ENCODE assay signal across 7 cellular contexts in the genomic region with DNA sequence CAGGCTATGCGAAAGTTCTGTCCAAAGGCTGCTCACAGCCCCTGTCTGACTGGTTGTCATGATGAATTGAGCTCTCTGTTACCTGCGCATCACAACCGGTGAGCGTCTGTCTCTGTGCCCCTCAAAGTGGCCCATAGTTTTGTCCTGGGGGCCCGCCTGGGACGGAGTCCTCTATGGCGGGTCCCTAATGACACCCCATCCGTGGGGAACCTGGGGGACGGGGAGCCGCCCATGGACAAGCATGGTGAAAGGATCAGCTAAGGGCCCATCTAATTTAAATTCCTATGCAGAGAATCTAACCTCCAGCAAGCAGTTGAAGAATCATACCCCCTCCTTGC. TPM values are rescaled to one million over a fixed set of nuclear protein-coding genes. Genes with fewer than 3 reads are reported as not detected.
DNase-seq lines count a peak whose midpoint lies in the region; ATAC-seq and TF ChIP-seq lines count a peak whose summit lies in the region.

No MANE protein-coding gene starts in this region.

- H3K27ac ChIP-seq in mesodermal cell (ENCODE audit: low read depth, low read length, severe bottlenecking), result no peak overlapping the region

- peak overlapping the region; percentile 95 to 100 (median 96) for H3K27ac Mint-ChIP-seq in brain

- 18 to 19% methylated on average over 7 to 8 of the region's 10 CpGs for WGBS in mesodermal cell (ENCODE audit: insufficient coverage in 2 of 2), 2 experiments

- peaks cover 8% of the 10 kb centered on the region for H3K27me3 Mint-ChIP-seq in brain

- peaks cover 54% of the 10 kb centered on the region for H3K36me3 ChIP-seq in mesodermal cell (ENCODE audit: control insufficient read depth, insufficient read depth, low read length)

- peaks cover 3% of the 10 kb centered on the region for H3K4me1 ChIP-seq in mesodermal cell (ENCODE audit: control insufficient read depth, insufficient read depth, low read length, poor library complexity, severe bottlenecking)

- H3K4me3 ChIP-seq in mesodermal cell (ENCODE audit: extremely low read depth, insufficient read depth, low read length, poor library complexity, severe bottlenecking), result peak overlapping the region; percentile 87

- peaks cover 59% of the 10 kb centered on the region for H3K4me1 Mint-ChIP-seq in brain

- DNase-seq in GM19238 (ENCODE audit: insufficient read length, low spot score), result peak; percentile 21
- DNase-seq in NCI-H446 (lab: John Stamatoyannopoulos, UW), result no peak
- DNase-seq in ecto neural progenitor cell (ENCODE audit: low spot score), result no peak
- DNase-seq in NCI-H774 (lab: John Stamatoyannopoulos, UW), result no peak

- peak overlapping the region; percentile 96 to 100 (median 99) for H3K4me3 Mint-ChIP-seq in brain

- peaks cover 37% of the 10 kb centered on the region for H3K36me3 Mint-ChIP-seq in brain

- H3K9me3 ChIP-seq in mesodermal cell (ENCODE audit: control insufficient read depth, low read length), result no peaks in the 10 kb centered on the region

- ATAC-seq in HG03378 (IDR thresholded peaks at IDR 0.05; ENCODE audit: unreplicated experiment), result peak; percentile 16

- no peak for TF ChIP-seq CTCF in brain (conservative IDR thresholded peaks at IDR 0.05)

- peaks cover 0 to 5% (median 0%) of the 10 kb centered on the region in 5 experiments for H3K9me3 Mint-ChIP-seq in brain

RNA-seq across cellular contexts. Expression of a gene that starts 0.5 kb away (rescaled TPM):
- polyA plus RNA-seq in brain (ENCODE audit: insufficient read depth, low read depth, low replicate concordance), result 14.6 TPM
- 11.8 TPM for polyA plus RNA-seq in mesodermal cell (2013, experiment 1 of 2)
- 16.2 TPM for polyA plus RNA-seq in mesodermal cell (2013, experiment 2 of 2)

RNA-seq across cellular contexts. Expression of a gene that starts 0.7 kb away (rescaled TPM):
- 33.3 TPM for polyA plus RNA-seq in brain (ENCODE audit: insufficient read depth, low read depth, low replicate concordance)
- polyA plus RNA-seq in mesodermal cell (2013, experiment 1 of 2), result 16.1 TPM
- 14.8 TPM for polyA plus RNA-seq in mesodermal cell (2013, experiment 2 of 2)

RNA-seq across cellular contexts. Expression of a gene that starts 27.3 kb away (rescaled TPM):
- polyA plus RNA-seq in brain (ENCODE audit: insufficient read depth, low read depth, low replicate concordance), result 80.0 TPM
- 53.5 TPM for polyA plus RNA-seq in mesodermal cell (2013, experiment 1 of 2)
- 46.8 TPM for polyA plus RNA-seq in mesodermal cell (2013, experiment 2 of 2)

RNA-seq across cellular contexts. Expression of a gene that starts 55.1 kb away (rescaled TPM):
- polyA plus RNA-seq in brain (ENCODE audit: insufficient read depth, low read depth, low replicate concordance), result 92.2 TPM
- polyA plus RNA-seq in mesodermal cell (2013, experiment 1 of 2), result 79.5 TPM
- 71.6 TPM for polyA plus RNA-seq in mesodermal cell (2013, experiment 2 of 2)
